Comparison of ENCODE assay signal across 15 cellular contexts in genomic region chr18:31983976-31984375, GRCh38.
"Had no signal": no experiment of that assay in that cellular context is flagged by ENCODE, and none has a peak within 500 bp of the region (broad histone marks: within the 10 kb centered on the region; RNA-seq: fewer than 3 reads in every experiment).

No MANE protein-coding gene starts in this region.

- H3K36me3 Mint-ChIP-seq: activated naive CD4-positive, alpha-beta T cell treated with anti-CD3 and anti-CD28 coated beads, Interleukin-2, amount 10 ng/mL, durations not matched to agents 7 days and 5 days had no signal

- H3K4me3 ChIP-seq: coronary artery, lower lobe of right lung, tibial nerve had no signal

- ATAC-seq: activated T-helper 17 cell treated with anti-CD3 and anti-CD28 coated beads, Interleukin-2, amount 50 U/mL, for 72 hours; lower lobe of right lung had no signal

- H3K9me3 Mint-ChIP-seq: activated T-helper 17 cell treated with anti-CD3 and anti-CD28 coated beads, Interleukin-2, amount 50 U/mL, for 72 hours had no signal

- H3K4me3 Mint-ChIP-seq: activated naive CD4-positive, alpha-beta T cell treated with anti-CD3 and anti-CD28 coated beads, Interleukin-2, amount 10 ng/mL, durations not matched to agents 7 days and 5 days; activated T-helper 17 cell treated with anti-CD3 and anti-CD28 coated beads, Interleukin-2, amount 50 U/mL, for 72 hours; stimulated activated naive CD8-positive, alpha-beta T cell treated with anti-CD3 and anti-CD28 coated beads, Interleukin-15, Interleukin-2, amounts not matched to agents 100 ng/mL and 50 ng/mL, for 24 hours had no signal

- H3K27me3 ChIP-seq: brain microvascular endothelial cell, tibial nerve had no signal

- DNase-seq: activated CD4-positive, alpha-beta T cell treated with anti-CD3 and anti-CD28 coated beads, Interleukin-2, amount 50 U/mL, for 48 hours; activated naive CD4-positive, alpha-beta T cell treated with anti-CD3 and anti-CD28 coated beads, Interleukin-2, amount 10 ng/mL, durations not matched to agents 7 days and 5 days; activated T-cell treated with anti-CD3 and anti-CD28 coated beads for 4 hours; aorta; brain microvascular endothelial cell; erythroblast; foreskin melanocyte; head of caudate nucleus; kidney glomerular epithelial cell; lower lobe of right lung; occipital lobe had no signal

- H3K27me3 Mint-ChIP-seq: activated T-helper 17 cell treated with anti-CD3 and anti-CD28 coated beads, Interleukin-2, amount 50 U/mL, for 72 hours; stimulated activated naive CD8-positive, alpha-beta T cell treated with anti-CD3 and anti-CD28 coated beads, Interleukin-15, Interleukin-2, amounts not matched to agents 100 ng/mL and 50 ng/mL, for 24 hours had no signal

- H3K36me3 ChIP-seq: brain microvascular endothelial cell, lower lobe of right lung, tibial nerve had no signal

- H3K27ac Mint-ChIP-seq: activated naive CD4-positive, alpha-beta T cell treated with anti-CD3 and anti-CD28 coated beads, Interleukin-2, amount 10 ng/mL, durations not matched to agents 7 days and 5 days; activated T-helper 17 cell treated with anti-CD3 and anti-CD28 coated beads, Interleukin-2, amount 50 U/mL, for 72 hours; stimulated activated naive CD8-positive, alpha-beta T cell treated with anti-CD3 and anti-CD28 coated beads, Interleukin-15, Interleukin-2, amounts not matched to agents 100 ng/mL and 50 ng/mL, for 24 hours had no signal

- H3K27ac ChIP-seq: brain microvascular endothelial cell, coronary artery, lower lobe of right lung, tibial nerve had no signal

- H3K9me3 ChIP-seq: lower lobe of right lung had no signal
